Comparison of ENCODE assay signal across 1 cellular context in the genomic region with DNA sequence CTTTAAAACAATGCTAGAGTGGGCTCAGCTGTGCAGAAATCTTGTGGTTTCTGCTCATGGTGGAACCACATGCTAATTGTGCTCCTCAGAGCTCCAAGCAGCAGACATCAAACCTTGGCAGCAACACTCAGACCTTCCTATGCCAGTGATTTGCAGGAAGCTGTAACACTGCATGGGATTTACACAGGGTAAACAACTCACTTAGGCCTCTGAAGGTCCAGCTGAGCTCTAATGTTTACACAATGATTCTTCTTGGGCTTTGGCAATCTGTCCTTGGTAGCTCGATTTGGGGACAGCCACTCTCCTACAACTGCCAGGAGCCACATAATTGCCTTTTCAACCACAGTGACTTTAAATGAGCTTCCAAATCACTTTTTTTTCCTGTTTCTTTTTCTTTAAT.
TF ChIP-seq lines count a peak whose summit lies in the region.

No MANE protein-coding gene starts in this region.

TF ChIP-seq in HepG2, 621 proteins besides CTCF, POLR2A, EP300 and RAD21 (continued from another document and continues in another):
- TF ChIP-seq, protein P1, sequence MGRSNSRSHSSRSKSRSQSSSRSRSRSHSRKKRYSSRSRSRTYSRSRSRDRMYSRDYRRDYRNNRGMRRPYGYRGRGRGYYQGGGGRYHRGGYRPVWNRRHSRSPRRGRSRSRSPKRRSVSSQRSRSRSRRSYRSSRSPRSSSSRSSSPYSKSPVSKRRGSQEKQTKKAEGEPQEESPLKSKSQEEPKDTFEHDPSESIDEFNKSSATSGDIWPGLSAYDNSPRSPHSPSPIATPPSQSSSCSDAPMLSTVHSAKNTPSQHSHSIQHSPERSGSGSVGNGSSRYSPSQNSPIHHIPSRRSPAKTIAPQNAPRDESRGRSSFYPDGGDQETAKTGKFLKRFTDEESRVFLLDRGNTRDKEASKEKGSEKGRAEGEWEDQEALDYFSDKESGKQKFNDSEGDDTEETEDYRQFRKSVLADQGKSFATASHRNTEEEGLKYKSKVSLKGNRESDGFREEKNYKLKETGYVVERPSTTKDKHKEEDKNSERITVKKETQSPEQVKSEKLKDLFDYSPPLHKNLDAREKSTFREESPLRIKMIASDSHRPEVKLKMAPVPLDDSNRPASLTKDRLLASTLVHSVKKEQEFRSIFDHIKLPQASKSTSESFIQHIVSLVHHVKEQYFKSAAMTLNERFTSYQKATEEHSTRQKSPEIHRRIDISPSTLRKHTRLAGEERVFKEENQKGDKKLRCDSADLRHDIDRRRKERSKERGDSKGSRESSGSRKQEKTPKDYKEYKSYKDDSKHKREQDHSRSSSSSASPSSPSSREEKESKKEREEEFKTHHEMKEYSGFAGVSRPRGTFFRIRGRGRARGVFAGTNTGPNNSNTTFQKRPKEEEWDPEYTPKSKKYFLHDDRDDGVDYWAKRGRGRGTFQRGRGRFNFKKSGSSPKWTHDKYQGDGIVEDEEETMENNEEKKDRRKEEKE (IDR thresholded peaks at IDR 0.05) = no peak
- no peak for TF ChIP-seq EEA1 (CRISPR knock-in tag; IDR thresholded peaks at IDR 0.05; ENCODE audit: borderline replicate concordance)
- TF ChIP-seq ZNF724P (CRISPR knock-in tag; IDR thresholded peaks at IDR 0.05; ENCODE audit: borderline replicate concordance) = no peak
- TF ChIP-seq, protein P2, sequence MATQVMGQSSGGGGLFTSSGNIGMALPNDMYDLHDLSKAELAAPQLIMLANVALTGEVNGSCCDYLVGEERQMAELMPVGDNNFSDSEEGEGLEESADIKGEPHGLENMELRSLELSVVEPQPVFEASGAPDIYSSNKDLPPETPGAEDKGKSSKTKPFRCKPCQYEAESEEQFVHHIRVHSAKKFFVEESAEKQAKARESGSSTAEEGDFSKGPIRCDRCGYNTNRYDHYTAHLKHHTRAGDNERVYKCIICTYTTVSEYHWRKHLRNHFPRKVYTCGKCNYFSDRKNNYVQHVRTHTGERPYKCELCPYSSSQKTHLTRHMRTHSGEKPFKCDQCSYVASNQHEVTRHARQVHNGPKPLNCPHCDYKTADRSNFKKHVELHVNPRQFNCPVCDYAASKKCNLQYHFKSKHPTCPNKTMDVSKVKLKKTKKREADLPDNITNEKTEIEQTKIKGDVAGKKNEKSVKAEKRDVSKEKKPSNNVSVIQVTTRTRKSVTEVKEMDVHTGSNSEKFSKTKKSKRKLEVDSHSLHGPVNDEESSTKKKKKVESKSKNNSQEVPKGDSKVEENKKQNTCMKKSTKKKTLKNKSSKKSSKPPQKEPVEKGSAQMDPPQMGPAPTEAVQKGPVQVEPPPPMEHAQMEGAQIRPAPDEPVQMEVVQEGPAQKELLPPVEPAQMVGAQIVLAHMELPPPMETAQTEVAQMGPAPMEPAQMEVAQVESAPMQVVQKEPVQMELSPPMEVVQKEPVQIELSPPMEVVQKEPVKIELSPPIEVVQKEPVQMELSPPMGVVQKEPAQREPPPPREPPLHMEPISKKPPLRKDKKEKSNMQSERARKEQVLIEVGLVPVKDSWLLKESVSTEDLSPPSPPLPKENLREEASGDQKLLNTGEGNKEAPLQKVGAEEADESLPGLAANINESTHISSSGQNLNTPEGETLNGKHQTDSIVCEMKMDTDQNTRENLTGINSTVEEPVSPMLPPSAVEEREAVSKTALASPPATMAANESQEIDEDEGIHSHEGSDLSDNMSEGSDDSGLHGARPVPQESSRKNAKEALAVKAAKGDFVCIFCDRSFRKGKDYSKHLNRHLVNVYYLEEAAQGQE (IDR thresholded peaks at IDR 0.05; ENCODE audit: borderline replicate concordance in 1 of 2, low read depth in 1 of 2, low read length in 2 of 2) = peak in 1 of 2 experiments; percentile 36; a peak in 1 of 4 replicates
- no peak for TF ChIP-seq RBAK (CRISPR knock-in tag; IDR thresholded peaks at IDR 0.05)
- no peak for TF ChIP-seq ZNF720 (CRISPR knock-in tag; IDR thresholded peaks at IDR 0.05)
- TF ChIP-seq, protein P3, sequence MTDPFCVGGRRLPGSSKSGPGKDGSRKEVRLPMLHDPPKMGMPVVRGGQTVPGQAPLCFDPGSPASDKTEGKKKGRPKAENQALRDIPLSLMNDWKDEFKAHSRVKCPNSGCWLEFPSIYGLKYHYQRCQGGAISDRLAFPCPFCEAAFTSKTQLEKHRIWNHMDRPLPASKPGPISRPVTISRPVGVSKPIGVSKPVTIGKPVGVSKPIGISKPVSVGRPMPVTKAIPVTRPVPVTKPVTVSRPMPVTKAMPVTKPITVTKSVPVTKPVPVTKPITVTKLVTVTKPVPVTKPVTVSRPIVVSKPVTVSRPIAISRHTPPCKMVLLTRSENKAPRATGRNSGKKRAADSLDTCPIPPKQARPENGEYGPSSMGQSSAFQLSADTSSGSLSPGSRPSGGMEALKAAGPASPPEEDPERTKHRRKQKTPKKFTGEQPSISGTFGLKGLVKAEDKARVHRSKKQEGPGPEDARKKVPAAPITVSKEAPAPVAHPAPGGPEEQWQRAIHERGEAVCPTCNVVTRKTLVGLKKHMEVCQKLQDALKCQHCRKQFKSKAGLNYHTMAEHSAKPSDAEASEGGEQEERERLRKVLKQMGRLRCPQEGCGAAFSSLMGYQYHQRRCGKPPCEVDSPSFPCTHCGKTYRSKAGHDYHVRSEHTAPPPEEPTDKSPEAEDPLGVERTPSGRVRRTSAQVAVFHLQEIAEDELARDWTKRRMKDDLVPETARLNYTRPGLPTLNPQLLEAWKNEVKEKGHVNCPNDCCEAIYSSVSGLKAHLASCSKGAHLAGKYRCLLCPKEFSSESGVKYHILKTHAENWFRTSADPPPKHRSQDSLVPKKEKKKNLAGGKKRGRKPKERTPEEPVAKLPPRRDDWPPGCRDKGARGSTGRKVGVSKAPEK (CRISPR knock-in tag; IDR thresholded peaks at IDR 0.05; ENCODE audit: borderline replicate concordance) = no peak
- TF ChIP-seq MAFG (CRISPR knock-in tag; IDR thresholded peaks at IDR 0.05) = no peak
- TF ChIP-seq HOXA7 (CRISPR knock-in tag; IDR thresholded peaks at IDR 0.05) = no peak
- TF ChIP-seq, protein P4, sequence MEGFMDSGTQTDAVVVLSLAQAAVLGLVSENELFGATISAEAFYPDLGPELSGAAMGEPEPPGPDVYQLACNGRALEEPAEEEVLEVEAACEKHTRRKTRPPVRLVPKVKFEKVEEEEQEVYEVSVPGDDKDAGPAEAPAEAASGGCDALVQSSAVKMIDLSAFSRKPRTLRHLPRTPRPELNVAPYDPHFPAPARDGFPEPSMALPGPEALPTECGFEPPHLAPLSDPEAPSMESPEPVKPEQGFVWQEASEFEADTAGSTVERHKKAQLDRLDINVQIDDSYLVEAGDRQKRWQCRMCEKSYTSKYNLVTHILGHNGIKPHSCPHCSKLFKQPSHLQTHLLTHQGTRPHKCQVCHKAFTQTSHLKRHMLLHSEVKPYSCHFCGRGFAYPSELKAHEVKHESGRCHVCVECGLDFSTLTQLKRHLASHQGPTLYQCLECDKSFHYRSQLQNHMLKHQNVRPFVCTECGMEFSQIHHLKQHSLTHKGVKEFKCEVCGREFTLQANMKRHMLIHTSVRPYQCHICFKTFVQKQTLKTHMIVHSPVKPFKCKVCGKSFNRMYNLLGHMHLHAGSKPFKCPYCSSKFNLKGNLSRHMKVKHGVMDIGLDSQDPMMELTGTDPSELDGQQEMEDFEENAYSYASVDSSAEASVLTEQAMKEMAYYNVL (CRISPR knock-in tag; IDR thresholded peaks at IDR 0.05; ENCODE audit: borderline replicate concordance) = peak; percentile 79; the same call in 1 of the 2 replicates
- TF ChIP-seq FOSL2 (CRISPR knock-in tag; IDR thresholded peaks at IDR 0.05) = peak; percentile 88
- TF ChIP-seq KLF11 (CRISPR knock-in tag; IDR thresholded peaks at IDR 0.05) = 0 out of 2 replicates have a peak, but pooled peaks have one; percentile 59
- TF ChIP-seq MEIS2 (CRISPR knock-in tag; IDR thresholded peaks at IDR 0.05) = no peak
- TF ChIP-seq ZNF614 (CRISPR knock-in tag; IDR thresholded peaks at IDR 0.05; ENCODE audit: borderline replicate concordance) = peak; percentile 45
- peak; percentile 76 for TF ChIP-seq SAP130 (CRISPR knock-in tag; IDR thresholded peaks at IDR 0.05; ENCODE audit: low read depth)
- TF ChIP-seq, protein P5, sequence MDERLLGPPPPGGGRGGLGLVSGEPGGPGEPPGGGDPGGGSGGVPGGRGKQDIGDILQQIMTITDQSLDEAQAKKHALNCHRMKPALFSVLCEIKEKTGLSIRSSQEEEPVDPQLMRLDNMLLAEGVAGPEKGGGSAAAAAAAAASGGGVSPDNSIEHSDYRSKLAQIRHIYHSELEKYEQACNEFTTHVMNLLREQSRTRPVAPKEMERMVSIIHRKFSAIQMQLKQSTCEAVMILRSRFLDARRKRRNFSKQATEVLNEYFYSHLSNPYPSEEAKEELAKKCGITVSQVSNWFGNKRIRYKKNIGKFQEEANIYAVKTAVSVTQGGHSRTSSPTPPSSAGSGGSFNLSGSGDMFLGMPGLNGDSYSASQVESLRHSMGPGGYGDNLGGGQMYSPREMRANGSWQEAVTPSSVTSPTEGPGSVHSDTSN (CRISPR knock-in tag; IDR thresholded peaks at IDR 0.05) = no peak
- 0 out of 3 replicates have a peak, but pooled peaks have one; percentile 40 for TF ChIP-seq MXI1 (IDR thresholded peaks at IDR 0.05; ENCODE audit: borderline replicate concordance, low read depth, low read length)
- TF ChIP-seq ZNF562 (CRISPR knock-in tag; IDR thresholded peaks at IDR 0.05; ENCODE audit: borderline replicate concordance) = no peak
- TF ChIP-seq ZNF234 (CRISPR knock-in tag; conservative IDR thresholded peaks at IDR 0.05) = no peak
- TF ChIP-seq, protein P6, sequence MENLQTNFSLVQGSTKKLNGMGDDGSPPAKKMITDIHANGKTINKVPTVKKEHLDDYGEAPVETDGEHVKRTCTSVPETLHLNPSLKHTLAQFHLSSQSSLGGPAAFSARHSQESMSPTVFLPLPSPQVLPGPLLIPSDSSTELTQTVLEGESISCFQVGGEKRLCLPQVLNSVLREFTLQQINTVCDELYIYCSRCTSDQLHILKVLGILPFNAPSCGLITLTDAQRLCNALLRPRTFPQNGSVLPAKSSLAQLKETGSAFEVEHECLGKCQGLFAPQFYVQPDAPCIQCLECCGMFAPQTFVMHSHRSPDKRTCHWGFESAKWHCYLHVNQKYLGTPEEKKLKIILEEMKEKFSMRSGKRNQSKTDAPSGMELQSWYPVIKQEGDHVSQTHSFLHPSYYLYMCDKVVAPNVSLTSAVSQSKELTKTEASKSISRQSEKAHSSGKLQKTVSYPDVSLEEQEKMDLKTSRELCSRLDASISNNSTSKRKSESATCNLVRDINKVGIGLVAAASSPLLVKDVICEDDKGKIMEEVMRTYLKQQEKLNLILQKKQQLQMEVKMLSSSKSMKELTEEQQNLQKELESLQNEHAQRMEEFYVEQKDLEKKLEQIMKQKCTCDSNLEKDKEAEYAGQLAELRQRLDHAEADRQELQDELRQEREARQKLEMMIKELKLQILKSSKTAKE (CRISPR knock-in tag; IDR thresholded peaks at IDR 0.05; ENCODE audit: borderline replicate concordance) = no peak
- TF ChIP-seq, protein P7, sequence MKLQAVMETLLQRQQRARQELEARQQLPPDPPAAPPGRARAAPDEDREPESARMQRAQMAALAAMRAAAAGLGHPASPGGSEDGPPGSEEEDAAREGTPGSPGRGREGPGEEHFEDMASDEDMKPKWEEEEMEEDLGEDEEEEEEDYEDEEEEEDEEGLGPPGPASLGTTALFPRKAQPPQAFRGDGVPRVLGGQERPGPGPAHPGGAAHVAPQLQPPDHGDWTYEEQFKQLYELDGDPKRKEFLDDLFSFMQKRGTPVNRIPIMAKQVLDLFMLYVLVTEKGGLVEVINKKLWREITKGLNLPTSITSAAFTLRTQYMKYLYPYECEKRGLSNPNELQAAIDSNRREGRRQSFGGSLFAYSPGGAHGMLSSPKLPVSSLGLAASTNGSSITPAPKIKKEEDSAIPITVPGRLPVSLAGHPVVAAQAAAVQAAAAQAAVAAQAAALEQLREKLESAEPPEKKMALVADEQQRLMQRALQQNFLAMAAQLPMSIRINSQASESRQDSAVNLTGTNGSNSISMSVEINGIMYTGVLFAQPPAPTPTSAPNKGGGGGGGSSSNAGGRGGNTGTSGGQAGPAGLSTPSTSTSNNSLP (IDR thresholded peaks at IDR 0.05; ENCODE audit: low read depth, low read length) = no peak
- TF ChIP-seq, protein P8, sequence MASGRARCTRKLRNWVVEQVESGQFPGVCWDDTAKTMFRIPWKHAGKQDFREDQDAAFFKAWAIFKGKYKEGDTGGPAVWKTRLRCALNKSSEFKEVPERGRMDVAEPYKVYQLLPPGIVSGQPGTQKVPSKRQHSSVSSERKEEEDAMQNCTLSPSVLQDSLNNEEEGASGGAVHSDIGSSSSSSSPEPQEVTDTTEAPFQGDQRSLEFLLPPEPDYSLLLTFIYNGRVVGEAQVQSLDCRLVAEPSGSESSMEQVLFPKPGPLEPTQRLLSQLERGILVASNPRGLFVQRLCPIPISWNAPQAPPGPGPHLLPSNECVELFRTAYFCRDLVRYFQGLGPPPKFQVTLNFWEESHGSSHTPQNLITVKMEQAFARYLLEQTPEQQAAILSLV (CRISPR knock-in tag; IDR thresholded peaks at IDR 0.05; ENCODE audit: borderline replicate concordance) = no peak
- no peak for TF ChIP-seq NCOA5 (CRISPR knock-in tag; IDR thresholded peaks at IDR 0.05)
- TF ChIP-seq, protein P9, sequence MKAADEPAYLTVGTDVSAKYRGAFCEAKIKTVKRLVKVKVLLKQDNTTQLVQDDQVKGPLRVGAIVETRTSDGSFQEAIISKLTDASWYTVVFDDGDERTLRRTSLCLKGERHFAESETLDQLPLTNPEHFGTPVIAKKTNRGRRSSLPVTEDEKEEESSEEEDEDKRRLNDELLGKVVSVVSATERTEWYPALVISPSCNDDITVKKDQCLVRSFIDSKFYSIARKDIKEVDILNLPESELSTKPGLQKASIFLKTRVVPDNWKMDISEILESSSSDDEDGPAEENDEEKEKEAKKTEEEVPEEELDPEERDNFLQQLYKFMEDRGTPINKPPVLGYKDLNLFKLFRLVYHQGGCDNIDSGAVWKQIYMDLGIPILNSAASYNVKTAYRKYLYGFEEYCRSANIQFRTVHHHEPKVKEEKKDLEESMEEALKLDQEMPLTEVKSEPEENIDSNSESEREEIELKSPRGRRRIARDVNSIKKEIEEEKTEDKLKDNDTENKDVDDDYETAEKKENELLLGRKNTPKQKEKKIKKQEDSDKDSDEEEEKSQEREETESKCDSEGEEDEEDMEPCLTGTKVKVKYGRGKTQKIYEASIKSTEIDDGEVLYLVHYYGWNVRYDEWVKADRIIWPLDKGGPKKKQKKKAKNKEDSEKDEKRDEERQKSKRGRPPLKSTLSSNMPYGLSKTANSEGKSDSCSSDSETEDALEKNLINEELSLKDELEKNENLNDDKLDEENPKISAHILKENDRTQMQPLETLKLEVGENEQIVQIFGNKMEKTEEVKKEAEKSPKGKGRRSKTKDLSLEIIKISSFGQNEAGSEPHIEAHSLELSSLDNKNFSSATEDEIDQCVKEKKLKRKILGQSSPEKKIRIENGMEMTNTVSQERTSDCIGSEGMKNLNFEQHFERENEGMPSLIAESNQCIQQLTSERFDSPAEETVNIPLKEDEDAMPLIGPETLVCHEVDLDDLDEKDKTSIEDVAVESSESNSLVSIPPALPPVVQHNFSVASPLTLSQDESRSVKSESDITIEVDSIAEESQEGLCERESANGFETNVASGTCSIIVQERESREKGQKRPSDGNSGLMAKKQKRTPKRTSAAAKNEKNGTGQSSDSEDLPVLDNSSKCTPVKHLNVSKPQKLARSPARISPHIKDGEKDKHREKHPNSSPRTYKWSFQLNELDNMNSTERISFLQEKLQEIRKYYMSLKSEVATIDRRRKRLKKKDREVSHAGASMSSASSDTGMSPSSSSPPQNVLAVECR (CRISPR knock-in tag; IDR thresholded peaks at IDR 0.05; ENCODE audit: borderline replicate concordance) = peak; percentile 32; the same call in 1 of the 2 replicates
